In genomic region chr10:28790146-28790545, GRCh38 we compare ENCODE assay signal across 11 cellular contexts.
"Had no signal": no experiment of that assay in that cellular context is flagged by ENCODE, and none has a peak within 500 bp of the region (broad histone marks: within the 10 kb centered on the region; RNA-seq: fewer than 3 reads in every experiment).

No MANE protein-coding gene starts in this region.

- H3K27me3 ChIP-seq: upper lobe of left lung had no signal

- ATAC-seq: left lung had no signal

- DNase-seq: activated T-cell treated with anti-CD3 and anti-CD28 coated beads, Interleukin-2, amount 50 U/mL, for 1 hour; amniotic stem cell; foreskin melanocyte; heart right ventricle; islet precursor cell; left lung; mesenchymal stem cell; stimulated activated CD4-positive, alpha-beta T cell treated with anti-CD3 and anti-CD28 coated beads, Interleukin-2, amount 100 ng/mL, for 48 hours; stimulated activated naive CD4-positive, alpha-beta T cell treated with Interleukin-2 at 50 U/mL for 16 hours; upper lobe of left lung had no signal

- H3K27ac ChIP-seq: heart right ventricle, left lung, suprapubic skin, upper lobe of left lung had no signal

- H3K4me1 ChIP-seq: left lung, suprapubic skin, upper lobe of left lung had no signal

- H3K9me3 ChIP-seq: heart right ventricle, left lung, suprapubic skin, upper lobe of left lung had no signal

- H3K4me3 ChIP-seq: heart right ventricle, left lung, suprapubic skin, upper lobe of left lung had no signal

- H3K36me3 ChIP-seq: heart right ventricle, left lung, suprapubic skin, upper lobe of left lung had no signal
